Comparison of ENCODE assay signal across 8 cellular contexts in the genomic region with DNA sequence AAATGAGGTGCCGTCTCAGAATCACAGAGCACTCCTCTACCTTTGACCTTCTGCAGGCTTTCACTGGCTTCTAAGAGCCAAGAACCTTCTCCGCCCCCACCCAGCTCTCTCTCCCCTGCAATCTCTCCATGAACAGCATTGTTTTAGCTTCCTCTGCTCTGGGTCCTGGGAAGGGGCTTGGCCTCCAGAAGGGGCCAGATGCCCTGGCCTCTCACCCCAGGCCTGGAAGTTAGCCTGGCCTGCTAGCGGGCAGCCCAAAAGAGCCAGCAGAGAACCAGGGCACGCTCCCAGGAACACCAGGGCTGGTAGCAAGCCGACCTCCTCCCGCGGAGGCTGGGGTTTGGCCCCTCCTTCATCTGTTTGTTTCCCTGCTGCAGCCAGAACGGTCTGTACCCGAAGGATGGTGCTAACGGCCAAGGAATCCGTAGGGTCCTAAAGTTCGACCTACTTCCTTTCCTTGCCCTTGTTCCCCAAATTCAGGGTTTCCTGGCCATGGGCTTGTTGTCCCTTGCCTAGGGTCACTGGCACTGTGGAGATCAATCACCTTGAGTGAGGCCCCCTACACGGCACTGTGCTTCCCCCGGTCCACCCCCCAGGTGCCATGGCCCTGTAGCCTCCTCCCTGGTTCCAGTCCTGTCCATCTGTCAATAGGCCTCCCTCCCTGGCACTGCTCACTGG. TPM values are rescaled to one million over a fixed set of nuclear protein-coding genes. Genes with fewer than 3 reads are reported as not detected.
DNase-seq lines count a peak whose midpoint lies in the region; ATAC-seq and TF ChIP-seq lines count a peak whose summit lies in the region.

No MANE protein-coding gene starts in this region.

- H3K27ac ChIP-seq in ascending aorta (peak overlapping the region; percentile 91 to 97), heart right ventricle (peak overlapping the region; percentile 84 to 97 (median 90)), ovary (peak overlapping the region; percentile 82 to 95)

- TF ChIP-seq POLR2A in ovary (IDR thresholded peaks at IDR 0.05) = peak; percentile 42

- no peaks in the 10 kb centered on the region for H3K27me3 ChIP-seq in ascending aorta
- no peaks in the 10 kb centered on the region for H3K27me3 ChIP-seq in heart right ventricle
- no peaks in the 10 kb centered on the region for H3K27me3 ChIP-seq in ovary

- H3K36me3 ChIP-seq in ascending aorta (no peaks in the 10 kb centered on the region), heart right ventricle (no peaks in the 10 kb centered on the region), ovary (no peaks in the 10 kb centered on the region)

- WGBS in heart right ventricle, 2 donors = 3 to 4% methylated on average over 14 of the region's 14 CpGs
- WGBS in ovary, 3 donors = 1 to 3% (median 2%) methylated on average over 14 of the region's 14 CpGs

- peaks cover 43 to 71% of the 10 kb centered on the region in 2 donors for H3K4me1 ChIP-seq in ascending aorta
- peaks cover 41 to 97% (median 87%) of the 10 kb centered on the region in 9 donors for H3K4me1 ChIP-seq in heart right ventricle
- H3K4me1 ChIP-seq in ovary (ENCODE audit: insufficient read depth) = peaks cover 38% of the 10 kb centered on the region

- peak; percentile 84 for TF ChIP-seq EP300 in ovary (IDR thresholded peaks at IDR 0.05)

- peak overlapping the region; percentile 20; the same call in 1 of the 2 replicates for H3K4me3 ChIP-seq in AG10803 (ENCODE audit: low read length)
- H3K4me3 ChIP-seq in ascending aorta = peak overlapping the region in 1 of 2 donors; percentile 23
- H3K4me3 ChIP-seq in heart right ventricle = peak overlapping the region in 7 of 10 donors; percentile 1 to 28 (median 20)
- no peak overlapping the region for H3K4me3 ChIP-seq in ovary

- DNase-seq in AG10803 (ENCODE audit: low read depth) = peak; percentile 70
- peak; percentile 73 for DNase-seq in NOMO-1 treated with dmso at 0.1 percent for 144 hours (lab: John Stamatoyannopoulos, UW; ENCODE audit: unreplicated experiment)
- peak; percentile 83 to 96 for DNase-seq in ascending aorta (ENCODE audit: low spot score in 2 of 2)
- peak; percentile 87 to 90 for DNase-seq in heart right ventricle
- DNase-seq in ovary = peak; percentile 90 to 97 (median 94)
- no peak for DNase-seq in NK-92 treated with Interleukin-12 subunit alpha and Interleukin-12 subunit beta, amount 100 ng/mL, for 24 hours (lab: John Stamatoyannopoulos, UW)

- intact Hi-C loops in ascending aorta (cut with DNase I) = loop anchor here (2.0 kb wide), 2 partner anchors 26 to 38 kb away; a partner anchor contains a TSS
- intact Hi-C loops in heart right ventricle (cut with DNase I) = loop anchor here in 3 of 10 donors (2.0 to 5.0 kb wide), 3 partner anchors 18 to 72 kb away; a partner anchor contains a TSS
- intact Hi-C loops in ovary (cut with DNase I) = loop anchor here in 1 of 4 donors (2.0 to 5.0 kb wide), 2 partner anchors 33 to 56 kb away; no protein-coding TSS in a partner anchor

- peak; percentile 40 for ATAC-seq in GM21737 (IDR thresholded peaks at IDR 0.05; ENCODE audit: unreplicated experiment)
- peak; percentile 85 to 94 (median 91) for ATAC-seq in heart right ventricle
- no peak for ATAC-seq in HG03175 (IDR thresholded peaks at IDR 0.05; ENCODE audit: unreplicated experiment)

- H3K9me3 ChIP-seq in ascending aorta (no peaks in the 10 kb centered on the region), heart right ventricle (no peaks in the 10 kb centered on the region), ovary (no peaks in the 10 kb centered on the region)

- no peak for TF ChIP-seq CTCF in AG10803 (conservative IDR thresholded peaks at IDR 0.05; ENCODE audit: low read length)
- TF ChIP-seq CTCF in ascending aorta (IDR thresholded peaks at IDR 0.05) = no peak
- peak in 2 of 9 donors; percentile 14 to 36 for TF ChIP-seq CTCF in heart right ventricle (IDR thresholded peaks at IDR 0.05)
- TF ChIP-seq CTCF in ovary (IDR thresholded peaks at IDR 0.05) = no peak

RNA-seq across cellular contexts. Expression of a gene that starts 18.7 kb away (rescaled TPM):
- 394 TPM for total RNA-seq in ascending aorta
- 100 to 1,000 TPM in 1 of 10 donors, 10 to 100 TPM in 9; 13.6 to 102 (median 30.2) TPM for total RNA-seq in heart right ventricle
- polyA plus RNA-seq in heart right ventricle = 100 to 1,000 TPM in 1 of 2 donors, 10 to 100 TPM in 1; 64.7 to 135 TPM
- total RNA-seq in ovary = 1,000 to 10,000 TPM in 2 of 7 donors, 100 to 1,000 TPM in 5; 229 to 1,952 (median 524) TPM
- polyA plus RNA-seq in ovary = 100 to 1,000 TPM in 1 of 2 donors, 10 to 100 TPM in 1; 46.6 to 529 TPM

RNA-seq across cellular contexts. Expression of a gene that starts 39.0 kb away (rescaled TPM):
- 5.5 TPM for total RNA-seq in ascending aorta
- total RNA-seq in heart right ventricle = 10 to 100 TPM; 25.2 to 40.5 (median 33.0) TPM
- 10 to 100 TPM in 1 of 2 donors, 1 to 10 TPM in 1; 8.4 to 35.8 TPM for polyA plus RNA-seq in heart right ventricle
- 10 to 100 TPM; 21.6 to 53.5 (median 31.1) TPM for total RNA-seq in ovary
- polyA plus RNA-seq in ovary = 10 to 100 TPM; 22.5 to 53.9 TPM

RNA-seq across cellular contexts. Expression of a gene that starts 39.2 kb away (rescaled TPM):
- total RNA-seq in ascending aorta (22.8 TPM), heart right ventricle (100 to 1,000 TPM; 181 to 246 (median 221) TPM), ovary (100 to 1,000 TPM in 5 of 7 donors, 10 to 100 TPM in 2; 71.6 to 136 (median 112) TPM)
- polyA plus RNA-seq in heart right ventricle (100 to 1,000 TPM; 129 to 149 TPM), ovary (100 to 1,000 TPM; 154 to 160 TPM)
